14 cellular contexts compared by ENCODE assay signal in genomic region chr22:27671413-27671721, GRCh38.
DNase-seq lines count a peak whose midpoint lies in the region; ATAC-seq and TF ChIP-seq lines count a peak whose summit lies in the region.
"Had no signal": no experiment of that assay in that cellular context is flagged by ENCODE, and none has a peak within 500 bp of the region (broad histone marks: within the 10 kb centered on the region; RNA-seq: fewer than 3 reads in every experiment).

No MANE protein-coding gene starts in this region.

- TF ChIP-seq POLR2A in HCT116 (IDR thresholded peaks at IDR 0.05; ENCODE audit: borderline replicate concordance, extremely low read depth, insufficient read depth, insufficient read length) (no peak), gastrocnemius medialis (IDR thresholded peaks at IDR 0.05) (no peak)

- H3K4me1 ChIP-seq in HCT116 (ENCODE audit: control insufficient read depth in 1 of 2, insufficient read depth in 2 of 2, low read length in 2 of 2) (peaks cover 27 to 35% of the 10 kb centered on the region in 2 experiments), iPS-18a (ENCODE audit: control insufficient read depth, low read depth, low read length) (peaks cover 19% of the 10 kb centered on the region), gastrocnemius medialis (peaks cover 38 to 40% of the 10 kb centered on the region in 2 donors)

- no TSS peak for BruUV-seq in HCT116 (replicated peaks; lab: Mats Ljungman, UMichigan)

- H3K9me3 ChIP-seq in HCT116 (ENCODE audit: control insufficient read depth in 1 of 2, insufficient read depth in 1 of 2, low read depth in 1 of 2, low read length in 2 of 2) (peaks cover 0 to 3% of the 10 kb centered on the region in 2 experiments; a peak in 1 of 4 replicates), WERI-Rb-1 (ENCODE audit: severe bottlenecking) (peaks cover 3% of the 10 kb centered on the region), iPS-18a (ENCODE audit: control insufficient read depth, low read depth, low read length) (no peaks in the 10 kb centered on the region), gastrocnemius medialis (no peaks in the 10 kb centered on the region)

- H3K36me3 ChIP-seq in HCT116 (ENCODE audit: control insufficient read depth in 1 of 2, insufficient read depth in 2 of 2, low read length in 2 of 2) (no peaks in the 10 kb centered on the region), WERI-Rb-1 (no peaks in the 10 kb centered on the region), iPS-18a (ENCODE audit: control insufficient read depth, low read depth, low read length) (no peaks in the 10 kb centered on the region), gastrocnemius medialis (no peaks in the 10 kb centered on the region)

- RAD21 ChIA-PET in HCT116 (lab: Charles Lee; ENCODE audit: low non-redundant PET in 1 of 2, low total read pairs in 2 of 2, uncharacterized antibody in 2 of 2, unreplicated experiment in 2 of 2) = no interaction called here

- no peaks in the 10 kb centered on the region for H3K9me2 ChIP-seq in HCT116 (ENCODE audit: insufficient read depth)

- H3K27ac ChIP-seq in HCT116 (ENCODE audit: low read depth, low read length) (peak overlapping the region; percentile 64), WERI-Rb-1 (peak overlapping the region; percentile 93), iPS-18a (ENCODE audit: low read length) (peak overlapping the region; percentile 68), gastrocnemius medialis (peak overlapping the region; percentile 88 to 91 (median 90))
- H3K27ac ChIP-seq: HL-60 had no signal

- no peak for ATAC-seq in HCT116
- no peak for ATAC-seq in gastrocnemius medialis

- H3K9ac ChIP-seq in HCT116 (ENCODE audit: low read length) = peak overlapping the region; percentile 64
- peak overlapping the region; percentile 48 for H3K9ac ChIP-seq in iPS-18a (ENCODE audit: low read length)

- in situ Hi-C loops in gastrocnemius medialis (cut with MboI; ENCODE audit: low sequenced_read_pairs in 4 of 4) = no loop called here

- no peaks in the 10 kb centered on the region for H3K79me2 ChIP-seq in HCT116 (ENCODE audit: insufficient read depth, low read length)

- DNase-seq in HCT116 (ENCODE audit: low read depth, low spot score) (no peak), WERI-Rb-1 (no peak), gastrocnemius medialis (no peak), HuH-7.5 (ENCODE audit: low spot score) (no peak)
- DNase-seq in activated CD8-positive, alpha-beta memory T cell treated with anti-CD3 and anti-CD28 coated beads, Interleukin-2, amount 50 U/mL, for 4 hours = no peak
- no peak for DNase-seq in activated CD8-positive, alpha-beta memory T cell treated with anti-CD3 and anti-CD28 coated beads for 24 hours
- DNase-seq: activated CD4-positive, alpha-beta memory T cell treated with anti-CD3 and anti-CD28 coated beads, Interleukin-2, amount 10 ng/mL, durations not matched to agents 7 days and 5 days; GF-D8; NCI-H1417; NCI-H2171; NCI-H748 treated with DMSO at 0.1 percent for 48 hours; stimulated activated CD4-positive, alpha-beta T cell treated with anti-CD3 and anti-CD28 coated beads, Interleukin-12 subunit alpha, Interleukin-12 subunit beta, amount 100 ng/mL, for 4 hours had no signal

- intact Hi-C loops in HCT116 (cut with micrococcal nuclease) = loop anchor here (5.0 kb wide), 1 partner anchor 264 kb away; no protein-coding TSS in a partner anchor
- intact Hi-C loops in gastrocnemius medialis (cut with DNase I; ENCODE audit: low total_unique reads) = no loop called here

- POLR2A ChIA-PET in HCT116 (lab: Charles Lee) = interaction anchor here (2.6 kb wide), 1 partner anchor 10 kb away, joined by 10 read pairs; no protein-coding TSS in a partner anchor

- peak overlapping the region; percentile 64 for H3K4me2 ChIP-seq in HCT116 (ENCODE audit: low read length)

- no peak for TF ChIP-seq CTCF in HCT116 (IDR thresholded peaks at IDR 0.05 in 2 of 3, conservative IDR thresholded peaks at IDR 0.05 in 1 of 3; ENCODE audit: borderline replicate concordance in 1 of 3, insufficient read depth in 1 of 3, low read depth in 2 of 3, low read length in 2 of 3)
- no peak for TF ChIP-seq CTCF in WERI-Rb-1 (IDR thresholded peaks at IDR 0.05; ENCODE audit: low read depth, low read length)
- no peak for TF ChIP-seq CTCF in gastrocnemius medialis (IDR thresholded peaks at IDR 0.05 in 4 of 5, conservative IDR thresholded peaks at IDR 0.05 in 1 of 5)

- H3K27me3 ChIP-seq in HCT116 (ENCODE audit: insufficient read depth, low read length) = no peaks in the 10 kb centered on the region
- no peaks in the 10 kb centered on the region for H3K27me3 ChIP-seq in WERI-Rb-1 (ENCODE audit: insufficient read depth, low read depth, severe bottlenecking)
- H3K27me3 ChIP-seq in iPS-18a (ENCODE audit: control insufficient read depth, insufficient read depth, low read length) = no peaks in the 10 kb centered on the region
- no peaks in the 10 kb centered on the region for H3K27me3 ChIP-seq in gastrocnemius medialis

- H2AFZ ChIP-seq in HCT116 (ENCODE audit: low read depth, low read length, poor library complexity, severe bottlenecking) = no peak overlapping the region

- H3K4me3 ChIP-seq in HCT116 (replicated peaks in 1 of 2; ENCODE audit: low read depth in 1 of 2, low read length in 2 of 2) (no peak overlapping the region), WERI-Rb-1 (ENCODE audit: low read depth, low read length) (no peak overlapping the region), iPS-18a (ENCODE audit: low read length) (no peak overlapping the region), gastrocnemius medialis (no peak overlapping the region)

- CTCF ChIA-PET in HCT116 (lab: Charles Lee) = interaction anchor here (1.5 kb wide), 1 partner anchor 9 kb away, joined by 6 read pairs; no protein-coding TSS in a partner anchor

- no peaks in the 10 kb centered on the region for H4K20me1 ChIP-seq in HCT116 (ENCODE audit: insufficient read depth)

- no peak for TF ChIP-seq RAD21 in HCT116 (IDR thresholded peaks at IDR 0.05; ENCODE audit: low read depth)

TF ChIP-seq in HCT116, 20 proteins besides CTCF, POLR2A, EP300 and RAD21:
- TF ChIP-seq ZFX (IDR thresholded peaks at IDR 0.05) (no peak), EZH2 (IDR thresholded peaks at IDR 0.05) (no peak), SP1 (IDR thresholded peaks at IDR 0.05; ENCODE audit: low read depth) (no peak), ELF1 (IDR thresholded peaks at IDR 0.05; ENCODE audit: borderline replicate concordance, low read depth) (no peak), EGR1 (IDR thresholded peaks at IDR 0.05; ENCODE audit: low read depth) (no peak), ZBTB33 (IDR thresholded peaks at IDR 0.05; ENCODE audit: extremely low read depth, insufficient replicate concordance, low read length) (no peak), FOSL1 (IDR thresholded peaks at IDR 0.05; ENCODE audit: low read depth) (no peak), CBX3 (IDR thresholded peaks at IDR 0.05; ENCODE audit: low read depth) (no peak), ZNF274 (IDR thresholded peaks at IDR 0.05; ENCODE audit: low read depth, low read length) (no peak), ATF3 (IDR thresholded peaks at IDR 0.05) (no peak), EZH2phosphoT487 (IDR thresholded peaks at IDR 0.05; ENCODE audit: borderline replicate concordance) (no peak), SRF (IDR thresholded peaks at IDR 0.05; ENCODE audit: low read depth) (no peak), YY1 (IDR thresholded peaks at IDR 0.05; ENCODE audit: extremely low read depth, insufficient replicate concordance, low read depth, low read length) (no peak)
